Comparison of ENCODE assay signal across 1 cellular context in the genomic region with DNA sequence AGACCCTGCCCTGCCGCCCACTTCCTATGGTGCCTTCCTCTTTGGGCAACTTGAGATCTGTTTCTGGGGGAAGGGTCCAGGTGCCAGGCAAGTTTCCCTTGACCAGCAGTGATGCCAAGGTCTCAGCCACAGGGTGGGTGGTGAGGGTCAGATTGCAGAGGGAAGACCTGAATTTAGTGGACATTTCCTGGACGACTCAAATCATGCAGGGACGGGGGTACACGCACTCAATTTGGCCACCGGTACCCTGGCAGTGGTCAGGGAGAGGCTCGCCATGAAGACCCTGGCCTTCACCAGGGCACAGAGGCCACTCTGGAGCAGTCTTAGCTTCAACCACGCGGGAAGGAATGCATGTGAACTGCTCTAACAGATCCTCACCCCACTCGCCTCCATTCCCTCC.
TF ChIP-seq lines count a peak whose summit lies in the region.

No MANE protein-coding gene starts in this region.

TF ChIP-seq in H1, 55 proteins besides CTCF, POLR2A, EP300 and RAD21:
- TF ChIP-seq KDM1A (IDR thresholded peaks at IDR 0.05; ENCODE audit: borderline replicate concordance, low read length) (no peak), KDM4A (IDR thresholded peaks at IDR 0.05; ENCODE audit: low read depth, low read length, severe bottlenecking) (no peak), ZNF274 (IDR thresholded peaks at IDR 0.05; ENCODE audit: borderline replicate concordance, extremely low read depth, low read length) (no peak), SP2 (IDR thresholded peaks at IDR 0.05; ENCODE audit: low read length) (no peak), HDAC2 (IDR thresholded peaks at IDR 0.05; ENCODE audit: borderline replicate concordance in 1 of 2, low read depth in 2 of 2, low read length in 2 of 2) (no peak), TEAD4 (IDR thresholded peaks at IDR 0.05; ENCODE audit: low read depth, low read length) (no peak), SAP30 (IDR thresholded peaks at IDR 0.05; ENCODE audit: insufficient read depth, insufficient replicate concordance, low read length) (no peak), CHD1 (IDR thresholded peaks at IDR 0.05; ENCODE audit: low read depth, low read length) (no peak), CREB1 (IDR thresholded peaks at IDR 0.05) (no peak), POU5F1 (IDR thresholded peaks at IDR 0.05; ENCODE audit: low read depth, low read length) (no peak), SUZ12 (IDR thresholded peaks at IDR 0.05; ENCODE audit: low read length) (no peak), CBX5 (IDR thresholded peaks at IDR 0.05; ENCODE audit: low read depth, low read length) (no peak), RBBP5 (IDR thresholded peaks at IDR 0.05; ENCODE audit: borderline replicate concordance, low read depth, low read length) (no peak), RNF2 (IDR thresholded peaks at IDR 0.05; ENCODE audit: borderline replicate concordance, low read depth, low read length, missing control alignments, poor library complexity, severe bottlenecking) (no peak), ASH2L (IDR thresholded peaks at IDR 0.05; ENCODE audit: low read length) (no peak)
- TF ChIP-seq, protein P1, sequence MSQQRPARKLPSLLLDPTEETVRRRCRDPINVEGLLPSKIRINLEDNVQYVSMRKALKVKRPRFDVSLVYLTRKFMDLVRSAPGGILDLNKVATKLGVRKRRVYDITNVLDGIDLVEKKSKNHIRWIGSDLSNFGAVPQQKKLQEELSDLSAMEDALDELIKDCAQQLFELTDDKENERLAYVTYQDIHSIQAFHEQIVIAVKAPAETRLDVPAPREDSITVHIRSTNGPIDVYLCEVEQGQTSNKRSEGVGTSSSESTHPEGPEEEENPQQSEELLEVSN (IDR thresholded peaks at IDR 0.05) = no peak
